15 cellular contexts compared by ENCODE assay signal in the genomic region with DNA sequence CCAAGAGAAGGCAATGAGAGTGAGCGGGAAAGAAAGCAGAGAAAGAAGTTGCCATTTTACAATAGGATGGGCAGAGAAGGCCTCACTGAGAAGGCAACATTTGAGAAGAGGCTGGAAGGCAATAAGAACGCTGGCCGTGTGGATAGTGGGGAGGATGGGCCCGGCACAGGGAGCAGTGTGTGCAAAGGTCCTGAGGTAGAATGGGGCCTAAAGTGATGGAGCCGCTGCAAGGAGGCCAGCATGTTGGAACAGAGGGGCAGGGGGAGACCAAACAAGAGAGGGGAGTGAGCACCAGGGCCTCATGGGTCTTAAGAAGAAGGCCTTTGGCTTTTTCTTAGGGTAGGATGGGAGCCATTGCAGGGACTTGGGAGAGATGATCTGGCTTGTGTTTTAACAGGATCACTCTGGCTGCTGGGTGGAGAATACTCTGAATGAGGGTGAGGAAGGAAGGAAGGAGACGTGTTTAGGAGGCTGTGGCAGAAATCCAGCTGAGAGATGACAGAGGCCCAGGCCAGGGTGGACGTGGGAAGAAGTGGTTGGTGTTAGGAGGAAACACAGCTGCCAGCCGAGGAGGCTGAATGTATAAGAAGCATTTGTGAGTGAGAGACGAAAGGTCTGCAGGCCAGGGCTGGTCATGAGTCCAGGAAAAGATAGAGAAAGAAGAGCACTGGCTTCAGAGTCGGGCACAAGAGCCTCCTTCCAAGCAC.
"Had no signal": no experiment of that assay in that cellular context is flagged by ENCODE, and none has a peak within 500 bp of the region (broad histone marks: within the 10 kb centered on the region; RNA-seq: fewer than 3 reads in every experiment).

No MANE protein-coding gene starts in this region.

- H3K4me1 ChIP-seq: prostate gland had no signal

- H3K4me3 Mint-ChIP-seq: activated naive CD8-positive, alpha-beta T cell treated with anti-CD3 and anti-CD28 coated beads, Interleukin-2, amount 50 U/mL, for 24 hours; natural killer cell; stimulated activated memory B cell treated with anti-CD40 and anti-IgM and Interleukin-4, amounts not matched to agents 10 μg/mL and 1 μg/mL and 100 μg/mL, for 72 hours; T-helper 2 cell treated with Interferon-gamma antibody and Interleukin-4, amounts not matched to agents 5 μg/mL and 100 μg/mL, for 36 hours had no signal

- H3K36me3 Mint-ChIP-seq: natural killer cell; stimulated activated memory B cell treated with anti-CD40 and anti-IgM and Interleukin-4, amounts not matched to agents 10 μg/mL and 1 μg/mL and 100 μg/mL, for 72 hours had no signal

- H3K27ac ChIP-seq: hepatocyte, prostate gland, thyroid gland had no signal

- H3K27me3 ChIP-seq: hepatocyte, thyroid gland had no signal

- H3K4me1 Mint-ChIP-seq: activated naive CD8-positive, alpha-beta T cell treated with anti-CD3 and anti-CD28 coated beads, Interleukin-2, amount 50 U/mL, for 24 hours; natural killer cell; stimulated activated memory B cell treated with anti-CD40 and anti-IgM and Interleukin-4, amounts not matched to agents 10 μg/mL and 1 μg/mL and 100 μg/mL, for 72 hours had no signal

- H3K27ac Mint-ChIP-seq: activated naive CD8-positive, alpha-beta T cell treated with anti-CD3 and anti-CD28 coated beads, Interleukin-2, amount 50 U/mL, for 24 hours; natural killer cell; stimulated activated memory B cell treated with anti-CD40 and anti-IgM and Interleukin-4, amounts not matched to agents 10 μg/mL and 1 μg/mL and 100 μg/mL, for 72 hours; T-helper 2 cell treated with Interferon-gamma antibody and Interleukin-4, amounts not matched to agents 5 μg/mL and 100 μg/mL, for 36 hours had no signal

- H3K9me3 Mint-ChIP-seq: activated naive CD8-positive, alpha-beta T cell treated with anti-CD3 and anti-CD28 coated beads, Interleukin-2, amount 50 U/mL, for 24 hours; natural killer cell; stimulated activated memory B cell treated with anti-CD40 and anti-IgM and Interleukin-4, amounts not matched to agents 10 μg/mL and 1 μg/mL and 100 μg/mL, for 72 hours; T-helper 2 cell treated with Interferon-gamma antibody and Interleukin-4, amounts not matched to agents 5 μg/mL and 100 μg/mL, for 36 hours had no signal

- DNase-seq: activated naive CD4-positive, alpha-beta T cell; activated naive CD8-positive, alpha-beta T cell treated with anti-CD3 and anti-CD28 coated beads, Interleukin-2, amount 50 U/mL, for 24 hours; activated T-cell treated with anti-CD3 and anti-CD28 coated beads for 4 hours; aorta; natural killer cell; occipital lobe; stimulated activated CD4-positive, alpha-beta T cell treated with anti-CD3 and anti-CD28 coated beads, Interleukin-12 subunit alpha, Interleukin-12 subunit beta, amount 100 ng/mL, for 4 hours; stimulated activated CD4-positive, alpha-beta T cell treated with anti-CD3 and anti-CD28 coated beads, Interleukin-2, amount 100 ng/mL, for 24 hours; thyroid gland had no signal

- H3K36me3 ChIP-seq: prostate gland, thyroid gland had no signal

- H3K9me3 ChIP-seq: prostate gland, thyroid gland had no signal

- H3K4me3 ChIP-seq: dorsolateral prefrontal cortex, hepatocyte, prostate gland, thyroid gland had no signal

- ATAC-seq: natural killer cell; sciatic nerve; stimulated activated memory B cell treated with anti-CD40 and anti-IgM and Interleukin-4, amounts not matched to agents 10 μg/mL and 1 μg/mL and 100 μg/mL, for 72 hours had no signal

- H3K27me3 Mint-ChIP-seq: activated naive CD8-positive, alpha-beta T cell treated with anti-CD3 and anti-CD28 coated beads, Interleukin-2, amount 50 U/mL, for 24 hours had no signal
